1 cellular context compared by ENCODE assay signal in genomic region chr5:132263548-132264261, GRCh38.
TF ChIP-seq lines count a peak whose summit lies in the region.

No MANE protein-coding gene starts in this region.

TF ChIP-seq in H1, 55 proteins besides CTCF, POLR2A, EP300 and RAD21 (continued from another document):
- no peak for TF ChIP-seq SP1 (IDR thresholded peaks at IDR 0.05; ENCODE audit: low read depth, low read length)
- no peak for TF ChIP-seq RXRA (IDR thresholded peaks at IDR 0.05; ENCODE audit: insufficient read depth, low read depth, low read length)
- no peak for TF ChIP-seq RBBP5 (IDR thresholded peaks at IDR 0.05; ENCODE audit: borderline replicate concordance, low read depth, low read length)
- no peak for TF ChIP-seq NRF1 (IDR thresholded peaks at IDR 0.05; ENCODE audit: low read depth, low read length)
